Comparison of ENCODE assay signal across 21 cellular contexts in the genomic region with DNA sequence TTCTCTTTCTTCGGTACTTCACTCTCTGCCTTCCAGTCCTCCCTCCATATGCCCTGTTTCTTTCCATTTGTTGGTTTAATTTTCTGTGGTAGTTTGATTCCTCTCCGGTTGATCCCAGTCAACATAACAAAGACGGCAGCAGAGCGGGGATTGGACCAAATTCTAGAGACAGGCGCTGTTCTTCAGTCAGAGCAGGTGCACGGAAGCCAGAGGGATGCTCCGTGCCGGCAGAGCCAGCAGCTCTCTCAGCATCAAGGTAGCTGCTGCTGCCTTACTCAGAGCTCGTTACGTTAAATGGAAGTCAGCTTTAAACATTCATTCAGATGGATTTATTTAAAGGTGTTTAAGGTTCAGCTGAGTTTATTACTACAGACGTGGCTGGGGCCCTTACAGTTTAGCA.
"Had no signal": no experiment of that assay in that cellular context is flagged by ENCODE, and none has a peak within 500 bp of the region (broad histone marks: within the 10 kb centered on the region; RNA-seq: fewer than 3 reads in every experiment).

No MANE protein-coding gene starts in this region.

- DNase-seq: activated CD4-positive, alpha-beta T cell treated with anti-CD3 and anti-CD28 coated beads, Interleukin-2, amount 50 U/mL, for 1 hour; activated CD8-positive, alpha-beta T cell treated with anti-CD3 and anti-CD28 coated beads for 36 hours; activated gamma-delta T cell treated with Interleukin-2 at 50 U/mL for 16 hours; activated naive CD4-positive, alpha-beta T cell treated with anti-CD3 and anti-CD28 coated beads, Interleukin-2, amount 50 U/mL, for 16 hours; activated T-cell treated with anti-CD3 and anti-CD28 coated beads, Interleukin-2, amount 50 U/mL, for 4 hours; amygdala; dermis blood vessel endothelial cell; effector CD4-positive, alpha-beta T cell; foreskin keratinocyte; heart right ventricle; kidney glomerular epithelial cell; left lung; lower lobe of right lung; mesenchymal stem cell; natural killer cell; stimulated activated CD4-positive, alpha-beta T cell treated with anti-CD3 and anti-CD28 coated beads, Interleukin-1b, Interleukin-23, amount 100 ng/mL, for 48 hours; stimulated activated CD4-positive, alpha-beta T cell treated with anti-CD3 and anti-CD28 coated beads, Interleukin-4, amount 100 ng/mL, for 4 hours; stimulated activated CD8-positive, alpha-beta memory T cell treated with anti-CD3 and anti-CD28 coated beads, Interleukin-4, amount 100 ng/mL, for 48 hours; stimulated activated naive CD8-positive, alpha-beta T cell treated with anti-CD3 and anti-CD28 coated beads, Interleukin-15, amount 100 ng/mL, for 72 hours; T-helper 2 cell; thyroid gland had no signal
